Comparison of ENCODE assay signal across 31 cellular contexts in the genomic region with DNA sequence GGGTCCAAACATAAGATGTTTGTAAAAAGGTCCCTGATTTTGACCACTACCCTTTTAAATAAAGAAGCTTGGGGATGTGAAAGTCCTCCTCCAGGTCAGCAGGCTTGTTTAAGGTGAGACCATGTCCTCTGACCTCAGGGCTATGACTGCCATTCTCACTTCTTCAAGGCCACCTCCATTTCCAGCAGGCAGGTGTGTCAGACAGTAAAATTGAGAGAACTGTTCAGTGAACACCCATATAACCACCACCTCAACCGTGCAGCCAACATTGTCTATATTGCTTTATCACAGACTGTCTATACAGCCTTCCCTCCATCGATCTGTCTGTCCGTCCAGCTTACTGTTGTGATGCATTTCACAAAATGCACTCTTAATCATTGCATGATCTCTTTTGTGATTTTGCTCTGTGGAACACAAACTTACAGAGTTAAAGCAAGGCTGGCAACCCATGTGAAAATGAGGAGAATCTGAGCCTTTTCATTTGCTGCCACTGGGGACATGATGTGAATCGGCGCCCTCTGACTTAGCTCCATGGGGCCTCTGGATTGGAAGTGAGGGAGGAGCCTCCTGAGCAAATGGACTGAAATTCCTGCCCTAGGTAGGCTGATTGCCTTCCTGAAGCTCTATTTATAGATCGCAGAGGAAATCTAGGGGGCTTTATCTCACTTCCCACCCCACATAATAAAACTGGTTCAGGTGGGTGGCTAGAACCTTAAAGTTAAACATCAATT. TPM values are rescaled to one million over a fixed set of nuclear protein-coding genes. Genes with fewer than 3 reads are reported as not detected.
DNase-seq lines count a peak whose midpoint lies in the region; ATAC-seq, FAIRE-seq and TF ChIP-seq lines count a peak whose summit lies in the region.
"Had no signal": no experiment of that assay in that cellular context is flagged by ENCODE, and none has a peak within 500 bp of the region (broad histone marks: within the 10 kb centered on the region; RNA-seq: fewer than 3 reads in every experiment).

No MANE protein-coding gene starts in this region.

- H3K79me2 ChIP-seq in trophoblast cell (ENCODE audit: control insufficient read depth, insufficient read depth, low read length, poor library complexity): peaks cover 5% of the 10 kb centered on the region

- intact Hi-C loops in posterior cingulate gyrus (cut with DNase I): no loop called here

- peaks cover 17% of the 10 kb centered on the region for H3K4me1 Mint-ChIP-seq in endodermal cell
- H3K4me1 Mint-ChIP-seq: immature natural killer cell, memory B cell had no signal

- peak; percentile 48 for TF ChIP-seq CTCF in endodermal cell (conservative IDR thresholded peaks at IDR 0.05)

- H3K4me1 ChIP-seq in HUES48 (ENCODE audit: control insufficient read depth, insufficient read depth, low read length) (peaks cover 12% of the 10 kb centered on the region), endodermal cell (ENCODE audit: control insufficient read depth, insufficient read depth, low read length) (no peaks in the 10 kb centered on the region), trophoblast cell (ENCODE audit: control insufficient read depth in 1 of 2, insufficient read depth in 2 of 2, low read length in 2 of 2) (peaks cover 2 to 5% of the 10 kb centered on the region in 2 experiments)

- H4K8ac ChIP-seq in trophoblast cell (ENCODE audit: low read depth, low read length): no peak overlapping the region

- no peak overlapping the region for H3K4me2 ChIP-seq in trophoblast cell (ENCODE audit: low read length)

- no peak overlapping the region for H2AK5ac ChIP-seq in trophoblast cell (ENCODE audit: low read length)

- H3K9me3 ChIP-seq in HUES48 (ENCODE audit: control insufficient read depth, insufficient read depth, low read length): no peaks in the 10 kb centered on the region
- no peaks in the 10 kb centered on the region for H3K9me3 ChIP-seq in endodermal cell (ENCODE audit: control insufficient read depth, low read length)
- H3K9me3 ChIP-seq in trophoblast cell (ENCODE audit: insufficient read depth, low read depth, low read length): no peaks in the 10 kb centered on the region
- H3K9me3 ChIP-seq: esophagus squamous epithelium, heart right ventricle, prostate gland, testis had no signal

- peak; percentile 52 for FAIRE-seq in GM12891 (lab: Jason Lieb, UNC)
- FAIRE-seq: bronchial epithelial cell, colon had no signal

- no peak overlapping the region for H4K91ac ChIP-seq in trophoblast cell (ENCODE audit: low read depth, low read length)

- no peak overlapping the region for H2BK5ac ChIP-seq in trophoblast cell (ENCODE audit: low read depth, low read length, poor library complexity)

- H3K4me3 Mint-ChIP-seq in endodermal cell: no peak overlapping the region
- H3K4me3 Mint-ChIP-seq: activated T-helper 1 cell treated with anti-CD3 and anti-CD28 coated beads, Interleukin-12 subunit alpha, Interleukin-12 subunit beta, Interleukin-2, Interleukin-4 antibody, amounts not matched to agents 30 ng/mL and 10 ng/mL and 1 ng/mL, durations not matched to agents 14 hours and 24 hours and 36 hours; CD8-positive, alpha-beta memory T cell; immature natural killer cell; memory B cell had no signal

- no peak overlapping the region for H2BK12ac ChIP-seq in trophoblast cell (ENCODE audit: low read length)

- H3K9me3 Mint-ChIP-seq in endodermal cell: peaks cover 6% of the 10 kb centered on the region
- H3K9me3 Mint-ChIP-seq: CD8-positive, alpha-beta memory T cell; memory B cell had no signal

- peak overlapping the region; percentile 24 for H3K4ac ChIP-seq in trophoblast cell (ENCODE audit: low read depth, low read length)

- no peak overlapping the region for H3K14ac ChIP-seq in trophoblast cell (ENCODE audit: low read length)

- H3K23ac ChIP-seq in trophoblast cell (ENCODE audit: low read length): no peak overlapping the region

- H2AFZ ChIP-seq in trophoblast cell (ENCODE audit: insufficient read depth, low read length, poor library complexity): no peak overlapping the region

- H3K4me3 ChIP-seq in HUES48 (ENCODE audit: low read depth, low read length) (no peak overlapping the region), endodermal cell (ENCODE audit: low read length) (no peak overlapping the region), trophoblast cell (ENCODE audit: low read depth, low read length) (no peak overlapping the region)
- H3K4me3 ChIP-seq: esophagus squamous epithelium, heart right ventricle, prostate gland, testis had no signal

- TF ChIP-seq POLR2A in GM12891 (IDR thresholded peaks at IDR 0.05; ENCODE audit: low read depth, low read length): no peak

- no peak for DNase-seq in GM12891 (ENCODE audit: insufficient read length, low spot score)
- DNase-seq in endodermal cell: peak; percentile 75
- DNase-seq in trophoblast cell: no peak
- no peak for DNase-seq in posterior cingulate gyrus
- no peak for DNase-seq in RPMI8226
- no peak for DNase-seq in RKO (ENCODE audit: low spot score)
- DNase-seq: activated CD4-positive, alpha-beta T cell treated with anti-CD3 and anti-CD28 coated beads, Interleukin-2, amount 50 U/mL, for 48 hours; activated naive CD4-positive, alpha-beta T cell treated with anti-CD3 and anti-CD28 coated beads, Interleukin-2, amount 50 U/mL, for 16 hours; anterior cingulate cortex; CD8-positive, alpha-beta memory T cell; DMS153; effector memory CD4-positive, alpha-beta T cell; esophagus squamous epithelium; foreskin melanocyte; GF-D8; heart right ventricle; immature natural killer cell; NCI-H1092 treated with DMSO at 0.1 percent for 48 hours; NCI-H187 treated with DMSO at 0.1 percent for 48 hours; NCI-H2171 treated with DMSO at 0.1 percent for 48 hours; NCI-H526 treated with DMSO at 0.1 percent for 48 hours; stimulated activated naive CD4-positive, alpha-beta T cell treated with Interleukin-2 at 50 U/mL for 16 hours; T-helper 1 cell; testis had no signal

- H3K27ac ChIP-seq in HUES48 (ENCODE audit: low read depth, low read length): peak overlapping the region; percentile 33
- H3K27ac ChIP-seq in endodermal cell (ENCODE audit: low read depth, low read length): no peak overlapping the region
- H3K27ac ChIP-seq in trophoblast cell (ENCODE audit: low read depth, low read length): no peak overlapping the region
- H3K27ac ChIP-seq: esophagus squamous epithelium, testis had no signal

- ATAC-seq in HG03460 (IDR thresholded peaks at IDR 0.05; ENCODE audit: unreplicated experiment): no peak
- ATAC-seq: heart right ventricle had no signal

- no peak overlapping the region for H4K12ac ChIP-seq in trophoblast cell (ENCODE audit: low read depth, low read length)

- no peak overlapping the region for H3K9ac ChIP-seq in HUES48 (ENCODE audit: low read depth, low read length)
- H3K9ac ChIP-seq in endodermal cell (ENCODE audit: extremely low read depth, low read length, poor library complexity, severe bottlenecking): no peak overlapping the region
- no peak overlapping the region for H3K9ac ChIP-seq in trophoblast cell (ENCODE audit: low read length)

- H3K79me1 ChIP-seq in trophoblast cell (ENCODE audit: low read length): peaks cover 2% of the 10 kb centered on the region

- no peaks in the 10 kb centered on the region for H3K36me3 ChIP-seq in HUES48 (ENCODE audit: control insufficient read depth, insufficient read depth, low read length)
- no peaks in the 10 kb centered on the region for H3K36me3 ChIP-seq in endodermal cell (ENCODE audit: control insufficient read depth, insufficient read depth, low read length)
- H3K36me3 ChIP-seq in trophoblast cell (ENCODE audit: control insufficient read depth in 1 of 2, insufficient read depth in 2 of 2, low read length in 2 of 2): no peaks in the 10 kb centered on the region
- H3K36me3 ChIP-seq: esophagus squamous epithelium, heart right ventricle, prostate gland had no signal

- no peak overlapping the region for H3K27ac Mint-ChIP-seq in endodermal cell
- H3K27ac Mint-ChIP-seq: activated T-helper 1 cell treated with anti-CD3 and anti-CD28 coated beads, Interleukin-12 subunit alpha, Interleukin-12 subunit beta, Interleukin-2, Interleukin-4 antibody, amounts not matched to agents 30 ng/mL and 10 ng/mL and 1 ng/mL, durations not matched to agents 14 hours and 24 hours and 36 hours; immature natural killer cell; memory B cell had no signal

- 87 to 92% methylated on average over 5 to 6 of the region's 6 CpGs for WGBS in endodermal cell (ENCODE audit: insufficient coverage in 1 of 2, insufficient read length in 1 of 2), 2 experiments
- no CpG with 5 or more reads among the region's 6 CpGs for WGBS in trophoblast cell (ENCODE audit: extremely low coverage, insufficient coverage, insufficient read length)

- H3K27me3 Mint-ChIP-seq in endodermal cell (ENCODE audit: insufficient read depth): no peaks in the 10 kb centered on the region
- H3K27me3 Mint-ChIP-seq: CD8-positive, alpha-beta memory T cell; memory B cell had no signal

- no peak overlapping the region for H2BK120ac ChIP-seq in trophoblast cell (ENCODE audit: insufficient read depth, low read length, poor library complexity)

- H3K18ac ChIP-seq in trophoblast cell (ENCODE audit: low read length): no peak overlapping the region

- peaks cover 12% of the 10 kb centered on the region for H3K36me3 Mint-ChIP-seq in endodermal cell (ENCODE audit: low read depth)
- H3K36me3 Mint-ChIP-seq: immature natural killer cell, memory B cell had no signal

- no peaks in the 10 kb centered on the region for H3K27me3 ChIP-seq in HUES48 (ENCODE audit: control insufficient read depth, insufficient read depth, low read length)
- H3K27me3 ChIP-seq in endodermal cell (ENCODE audit: control insufficient read depth, insufficient read depth, low read length, poor library complexity, severe bottlenecking): no peaks in the 10 kb centered on the region
- no peaks in the 10 kb centered on the region for H3K27me3 ChIP-seq in trophoblast cell (ENCODE audit: insufficient read depth, low read length)
- H3K27me3 ChIP-seq: esophagus squamous epithelium, heart right ventricle, testis had no signal

TF ChIP-seq in GM12891, 5 proteins besides CTCF, POLR2A, EP300 and RAD21:
- no peak for TF ChIP-seq TAF1 (IDR thresholded peaks at IDR 0.05; ENCODE audit: low read depth, low read length)
- TF ChIP-seq POLR2AphosphoS5 (IDR thresholded peaks at IDR 0.05; ENCODE audit: low read depth, low read length): no peak
- TF ChIP-seq SPI1 (IDR thresholded peaks at IDR 0.05; ENCODE audit: low read depth, low read length): no peak; the same call in 1 of the 2 replicates
- no peak for TF ChIP-seq PAX5 (IDR thresholded peaks at IDR 0.05; ENCODE audit: insufficient read depth, low read length, severe bottlenecking)
- TF ChIP-seq POU2F2 (IDR thresholded peaks at IDR 0.05; ENCODE audit: low read depth, low read length): no peak

RNA-seq across cellular contexts. Expression of a gene that starts 53.8 kb away (rescaled TPM):
- polyA plus RNA-seq in GM12891 (2012; ENCODE audit: low read depth, missing spikeins): 21.5 TPM
- 10 to 100 TPM; 44.9 to 46.1 TPM for total RNA-seq in endodermal cell
- polyA plus RNA-seq in endodermal cell (2013, experiment 1 of 2): 35.0 TPM
- 35.1 TPM for polyA plus RNA-seq in endodermal cell (2013, experiment 2 of 2)
- polyA plus RNA-seq in trophoblast cell (2013): 45.7 and 47.3 TPM in 2 replicates
